In genomic region chr13:113229791-113230190, GRCh38 we compare ENCODE assay signal across 18 cellular contexts. TPM values are rescaled to one million over a fixed set of nuclear protein-coding genes. Genes with fewer than 3 reads are reported as not detected.
A peak's percentile ranks its signal among the peaks of the same experiment; 100 is the strongest.
DNase-seq lines count a peak whose midpoint lies in the region; ATAC-seq, FAIRE-seq and TF ChIP-seq lines count a peak whose summit lies in the region.
"Had no signal": no experiment of that assay in that cellular context is flagged by ENCODE, and none has a peak within 500 bp of the region (broad histone marks: within the 10 kb centered on the region; RNA-seq: fewer than 3 reads in every experiment).

No MANE protein-coding gene starts in this region.

- BruUV-seq in IMR-90 (replicated peaks; lab: Mats Ljungman, UMichigan) (TSS peak; percentile 3), K562 (replicated peaks; lab: Mats Ljungman, UMichigan) (no TSS peak)

- POLR2A ChIA-PET in IMR-90 (lab: Charles Lee; ENCODE audit: unreplicated experiment) (no interaction called here), K562 (lab: Yijun Ruan, JAX) (interaction anchor here (1.6 kb wide), 1 partner anchor 11 kb away, joined by 3 read pairs; no protein-coding TSS in a partner anchor)

- no peak for TF ChIP-seq CTCF in IMR-90 (conservative IDR thresholded peaks at IDR 0.05; ENCODE audit: low read depth, low read length)
- TF ChIP-seq CTCF in K562 (IDR thresholded peaks at IDR 0.05 in 2 of 3, conservative IDR thresholded peaks at IDR 0.05 in 1 of 3; ENCODE audit: insufficient read depth in 2 of 3, low read depth in 1 of 3, low read length in 3 of 3) = no peak
- no peak for TF ChIP-seq CTCF in spleen (IDR thresholded peaks at IDR 0.05 in 8 of 11, conservative IDR thresholded peaks at IDR 0.05 in 3 of 11)

- H3K27me3 Mint-ChIP-seq in memory B cell = no peaks in the 10 kb centered on the region
- H3K27me3 Mint-ChIP-seq: B cell had no signal

- H3K27ac ChIP-seq in IMR-90 (ENCODE audit: insufficient read depth, low read length) = no peak overlapping the region; the same call in 1 of the 2 replicates
- no peak overlapping the region for H3K27ac ChIP-seq in K562 (ENCODE audit: extremely low read depth, low read depth, low read length)
- H3K27ac ChIP-seq in spleen = peak overlapping the region in 2 of 8 donors; percentile 13 to 24
- H3K27ac ChIP-seq: BLaER1 treated with 17β-estradiol and CSF1 and Interleukin-3, amounts not matched to agents 10 nM and 100 nM had no signal

- H3K9me3 ChIP-seq in IMR-90 (ENCODE audit: control insufficient read depth, insufficient read depth, low read length) = no peaks in the 10 kb centered on the region
- no peaks in the 10 kb centered on the region for H3K9me3 ChIP-seq in K562 (replicated peaks; ENCODE audit: control insufficient read depth, insufficient read depth, low read depth, low read length)
- H3K9me3 ChIP-seq in spleen = no peaks in the 10 kb centered on the region
- H3K9me3 ChIP-seq: BLaER1 treated with 17β-estradiol and CSF1 and Interleukin-3, amounts not matched to agents 10 nM and 100 nM had no signal

- no peak overlapping the region for H2AK9ac ChIP-seq in IMR-90 (replicated peaks; ENCODE audit: low read depth, low read length, poor library complexity)

- H3K36me3 ChIP-seq in IMR-90 (ENCODE audit: control insufficient read depth, insufficient read depth, low read length) = peaks cover 50% of the 10 kb centered on the region
- H3K36me3 ChIP-seq in K562 (ENCODE audit: control insufficient read depth, insufficient read depth, low read length) = peaks cover 83% of the 10 kb centered on the region
- peaks cover 0 to 99% (median 68%) of the 10 kb centered on the region in 6 donors for H3K36me3 ChIP-seq in spleen

- no peak overlapping the region for H2BK20ac ChIP-seq in IMR-90 (ENCODE audit: low read depth, low read length)

- H3K79me2 ChIP-seq in K562 (ENCODE audit: control insufficient read depth, insufficient read depth, low read length) = peaks cover 9% of the 10 kb centered on the region

- H3K4me3 ChIP-seq in IMR-90 (ENCODE audit: insufficient read depth, low read depth, low read length) = no peak overlapping the region
- H3K4me3 ChIP-seq in K562 = no peak overlapping the region
- H3K4me3 ChIP-seq in spleen = no peak overlapping the region
- H3K4me3 ChIP-seq: BLaER1 treated with 17β-estradiol and CSF1 and Interleukin-3, amounts not matched to agents 10 nM and 100 nM had no signal

- no peak overlapping the region for H3K4me3 Mint-ChIP-seq in memory B cell
- H3K4me3 Mint-ChIP-seq: B cell; CD8-positive, alpha-beta T cell; HFFc6 had no signal

- no peak overlapping the region for H3K14ac ChIP-seq in IMR-90 (replicated peaks; ENCODE audit: low read depth, low read length)

- in situ Hi-C loops in IMR-90 (cut with MboI; ENCODE audit: low sequenced_read_pairs) = loop anchor here (5.0 to 25.0 kb wide), 2 partner anchors 192 to 292 kb away; no protein-coding TSS in a partner anchor
- in situ Hi-C loops in K562 (cut with MboI) = no loop called here

- CTCF ChIA-PET in IMR-90 (lab: Yijun Ruan, JAX) = no interaction called here
- CTCF ChIA-PET in K562 (lab: Yijun Ruan, JAX; ENCODE audit: low intra/inter-chr PET ratio) = no interaction called here

- H3K4me2 ChIP-seq in IMR-90 (ENCODE audit: low read depth, low read length) (no peak overlapping the region), K562 (ENCODE audit: insufficient read depth, low read length) (no peak overlapping the region)
- H3K4me2 ChIP-seq: BLaER1 treated with 17β-estradiol and CSF1 and Interleukin-3, amounts not matched to agents 10 nM and 100 nM had no signal

- no peak overlapping the region for H2BK5ac ChIP-seq in IMR-90 (ENCODE audit: low read depth, low read length, poor library complexity, severe bottlenecking)

- H3K23ac ChIP-seq in IMR-90 (ENCODE audit: low read depth, low read length) = no peak overlapping the region

- ATAC-seq in IMR-90 (ENCODE audit: low read depth) (no peak), K562 (no peak; the same call in 1 of the 3 replicates), memory B cell (ENCODE audit: low read depth) (no peak)
- ATAC-seq: CD8-positive, alpha-beta T cell; HCT116 had no signal

- H3K9me3 Mint-ChIP-seq in memory B cell = no peaks in the 10 kb centered on the region
- H3K9me3 Mint-ChIP-seq: CD8-positive, alpha-beta T cell; HFFc6 had no signal

- no peak overlapping the region for H2BK120ac ChIP-seq in IMR-90 (ENCODE audit: low read depth, low read length)

- no peak overlapping the region for H2BK15ac ChIP-seq in IMR-90 (ENCODE audit: low read depth, low read length)

- FAIRE-seq in K562 (lab: Jason Lieb, UNC) = no peak
- FAIRE-seq: HTR-8/SVneo had no signal

- peaks cover 41 to 60% of the 10 kb centered on the region in 2 experiments for H3K79me1 ChIP-seq in IMR-90 (ENCODE audit: low read depth in 1 of 2, low read length in 2 of 2)

- no peak for TF ChIP-seq EP300 in K562 (IDR thresholded peaks at IDR 0.05; ENCODE audit: low read length)

- H3K4ac ChIP-seq in IMR-90 (ENCODE audit: low read depth, low read length) = no peak overlapping the region

- H3K9ac ChIP-seq in IMR-90 (ENCODE audit: low read depth, low read length) = no peak overlapping the region
- H3K9ac ChIP-seq in K562 (ENCODE audit: insufficient read depth in 1 of 2, low read depth in 2 of 2, low read length in 2 of 2) = no peak overlapping the region
- H3K9ac ChIP-seq: BLaER1 treated with 17β-estradiol and CSF1 and Interleukin-3, amounts not matched to agents 10 nM and 100 nM had no signal

- intact Hi-C loops in IMR-90 (cut with micrococcal nuclease) (loop anchor here (10.0 kb wide), 1 partner anchor 285 kb away; no protein-coding TSS in a partner anchor), K562 (cut with micrococcal nuclease) (no loop called here), spleen (cut with DNase I; ENCODE audit: low total_unique reads) (loop anchor here (10.0 kb wide), 1 partner anchor 175 kb away; no protein-coding TSS in a partner anchor)

- H3K9me1 ChIP-seq in IMR-90 (ENCODE audit: insufficient read depth, low read length) (peaks cover 23% of the 10 kb centered on the region), K562 (ENCODE audit: control insufficient read depth, insufficient read depth, low read length) (no peaks in the 10 kb centered on the region)

- no peak for TF ChIP-seq RAD21 in IMR-90 (IDR thresholded peaks at IDR 0.05; ENCODE audit: low read length)
- TF ChIP-seq RAD21 in K562 (CRISPR knock-in tag; conservative IDR thresholded peaks at IDR 0.05 in 1 of 2, IDR thresholded peaks at IDR 0.05 in 1 of 2) = no peak

- no peaks in the 10 kb centered on the region for H3K4me1 Mint-ChIP-seq in memory B cell
- H3K4me1 Mint-ChIP-seq: B cell had no signal

- no peaks in the 10 kb centered on the region for H3K27me3 ChIP-seq in IMR-90 (ENCODE audit: control insufficient read depth, insufficient read depth, low read length)
- H3K27me3 ChIP-seq in K562 (ENCODE audit: control insufficient read depth in 2 of 2, insufficient read depth in 2 of 2, low read length in 2 of 2) = no peaks in the 10 kb centered on the region
- H3K27me3 ChIP-seq in spleen (replicated peaks in 1 of 7) = no peaks in the 10 kb centered on the region
- H3K27me3 ChIP-seq: BLaER1 treated with 17β-estradiol and CSF1 and Interleukin-3, amounts not matched to agents 10 nM and 100 nM had no signal

- H3K4me1 ChIP-seq in IMR-90 (ENCODE audit: control insufficient read depth, insufficient read depth, low read length) (peaks cover 8% of the 10 kb centered on the region; the same call in 1 of the 2 replicates), K562 (replicated peaks in 1 of 2; ENCODE audit: control insufficient read depth in 2 of 2, insufficient read depth in 2 of 2, low read length in 2 of 2) (0 out of 5 replicates have a peak, but pooled peaks cover 0 to 3% of the 10 kb centered on the region in 2 experiments), spleen (peaks cover 0 to 6% (median 0%) of the 10 kb centered on the region in 6 donors)
- H3K4me1 ChIP-seq: BLaER1 treated with 17β-estradiol and CSF1 and Interleukin-3, amounts not matched to agents 10 nM and 100 nM had no signal

- H2AK5ac ChIP-seq in IMR-90 (ENCODE audit: low read depth, low read length) = no peak overlapping the region

- no peak overlapping the region for H4K5ac ChIP-seq in IMR-90 (ENCODE audit: low read depth, low read length)

- H4K20me1 ChIP-seq in IMR-90 (ENCODE audit: insufficient read depth, low read length) (peaks cover 24% of the 10 kb centered on the region), K562 (replicated peaks; ENCODE audit: control insufficient read depth, insufficient read depth, low read length) (no peaks in the 10 kb centered on the region)

- no peak overlapping the region for H2AFZ ChIP-seq in IMR-90 (replicated peaks; ENCODE audit: low read length, poor library complexity)
- H2AFZ ChIP-seq in K562 (ENCODE audit: low read depth, low read length) = no peak overlapping the region

- no peak overlapping the region for H3K18ac ChIP-seq in IMR-90 (ENCODE audit: low read depth, low read length)

- TF ChIP-seq POLR2A in IMR-90 (IDR thresholded peaks at IDR 0.05; ENCODE audit: low read depth, low read length) (no peak), K562 (conservative IDR thresholded peaks at IDR 0.05) (no peak), spleen (IDR thresholded peaks at IDR 0.05) (no peak)

- peaks cover 28% of the 10 kb centered on the region for H3K36me3 Mint-ChIP-seq in memory B cell

- DNase-seq in IMR-90 (no peak), K562 (ENCODE audit: extremely low read depth in 1 of 4, low spot score in 3 of 4) (no peak), memory B cell (ENCODE audit: low spot score in 2 of 2) (no peak), spleen (peak; percentile 61), SKM-1 treated with dmso at 0.1 percent for 144 hours (lab: John Stamatoyannopoulos, UW; ENCODE audit: unreplicated experiment) (no peak), HK-2 (ENCODE audit: unreplicated experiment) (no peak)
- DNase-seq in activated CD4-positive, alpha-beta T cell treated with anti-CD3 and anti-CD28 coated beads, Interleukin-2, amount 50 U/mL, for 1 hour = no peak
- DNase-seq: Calu3; CD8-positive, alpha-beta T cell; DMS79 treated with DMSO at 0.1 percent for 48 hours; GF-D8; GOT3; H7; HFFc6 had no signal

- whole genome bisulfite sequencing in IMR-90 (ENCODE audit: extremely low coverage in 2 of 2, insufficient read length in 1 of 2), 2 experiments = 56% methylated on average over 15 of the region's 20 CpGs; no CpG with 5 or more reads in 1 of the 2 experiments
- WGBS in K562 (ENCODE audit: insufficient coverage, low coverage, missing lambda C conversion rate) = 93% methylated on average over 17 of the region's 20 CpGs
- WGBS in spleen, 5 donors = 87 to 97% (median 94%) methylated on average over 19 to 20 of the region's 20 CpGs

- dilution Hi-C loops in IMR-90 (cut with HindIII; ENCODE audit: low sequenced_read_pairs, unreplicated experiment) = no loop called here

- H3K27ac Mint-ChIP-seq in memory B cell = peak overlapping the region; percentile 35
- H3K27ac Mint-ChIP-seq: B cell; CD8-positive, alpha-beta T cell; HFFc6 had no signal

- no peak overlapping the region for H4K91ac ChIP-seq in IMR-90 (ENCODE audit: insufficient read depth, low read depth, low read length)

- H3K56ac ChIP-seq in IMR-90 (ENCODE audit: extremely low read depth, insufficient read depth, low read length) = no peak overlapping the region

- H4K8ac ChIP-seq in IMR-90 (ENCODE audit: low read depth in 2 of 2, low read length in 2 of 2) = no peak overlapping the region

RNA-seq across cellular contexts. Expression of gene CUL4A, which starts 20.4 kb away (rescaled TPM):
- 128 and 146 TPM in 2 replicates for total RNA-seq in IMR-90 (2012; rRNA removed)
- 68.7 and 86.0 TPM in 2 replicates for polyA plus RNA-seq in IMR-90 (2012; rRNA removed)
- 35.5 and 36.9 TPM in 2 replicates for polyA plus RNA-seq in IMR-90 (2012; cell fraction: cytosol; rRNA removed)
- 77.4 and 122 TPM in 2 replicates for polyA plus RNA-seq in IMR-90 (2012; cell fraction: nucleus; rRNA removed; ENCODE audit: low replicate concordance)
- 110 and 115 TPM in 2 replicates for total RNA-seq in K562 (2011; cell fraction: chromatin; rRNA removed; ENCODE audit: low replicate concordance)
- total RNA-seq in K562 (2011; cell fraction: nucleolus; rRNA removed) = 60.2 and 66.6 TPM in 2 replicates
- total RNA-seq in K562 (2011; cell fraction: nucleoplasm; rRNA removed) = 81.5 and 85.5 TPM in 2 replicates
- total RNA-seq in K562 (2014; rRNA removed) = 92.0 and 102 TPM in 2 replicates
- 63.2 and 75.6 TPM in 2 replicates for total RNA-seq in K562 (2014; rRNA removed; fragmentation: Illumina TruSeq; extraction: Trizol)
- 63.8 and 68.1 TPM in 2 replicates for total RNA-seq in K562 (2015; rRNA removed; fragmentation: Illumina TruSeq; extraction: Trizol)
- total RNA-seq in K562 (2021) = 75.8 and 79.7 TPM in 2 replicates
- 42.9 and 47.9 TPM in 2 replicates for polyA plus RNA-seq in K562 (2011; rRNA removed)
- polyA plus RNA-seq in K562 (2011; cell fraction: cytosol; rRNA removed) = 32.4 and 43.0 TPM in 2 replicates
- polyA plus RNA-seq in K562 (2011; cell fraction: nucleus; rRNA removed) = 56.6 and 68.3 TPM in 2 replicates
- 39.6 and 53.2 TPM in 2 replicates for polyA plus RNA-seq in K562 (2012)
- 60.8 and 62.9 TPM in 2 replicates for polyA plus RNA-seq in K562 (2014; fragmentation: Illumina TruSeq; extraction: Trizol)
- 10 to 100 TPM; 21.1 to 27.1 TPM for polyA plus RNA-seq in K562 (2014; fragmentation: Nextera tagmentation; extraction: Ambion mirVana)
- polyA plus RNA-seq in K562 (2014; rRNA removed) = 65.7 and 70.8 TPM in 2 replicates
- polyA minus RNA-seq in K562 (2011; rRNA and poly(A)+ RNA removed) = 40.1 and 49.1 TPM in 2 replicates
- polyA minus RNA-seq in K562 (2011; cell fraction: cytosol; rRNA and poly(A)+ RNA removed) = 28.3 and 31.6 TPM in 2 replicates
- 31.1 and 34.1 TPM in 2 replicates for polyA minus RNA-seq in K562 (2011; cell fraction: nucleus; rRNA and poly(A)+ RNA removed)
- total RNA-seq in spleen = 10 to 100 TPM; 54.8 to 99.3 (median 70.1) TPM
- 10 to 100 TPM; 24.4 to 35.6 (median 34.7) TPM for polyA plus RNA-seq in spleen

RNA-seq across cellular contexts. Expression of gene PCID2, which starts 21.3 kb away (rescaled TPM):
- total RNA-seq in IMR-90 (2012; rRNA removed) (72.8 and 90.9 TPM in 2 replicates), K562 (2014; rRNA removed) (39.6 and 45.0 TPM in 2 replicates), K562 (2014; rRNA removed; fragmentation: Illumina TruSeq; extraction: Trizol) (59.6 and 60.7 TPM in 2 replicates), K562 (2015; rRNA removed; fragmentation: Illumina TruSeq; extraction: Trizol) (44.0 and 46.0 TPM in 2 replicates), K562 (2021) (44.0 and 47.8 TPM in 2 replicates), spleen (10 to 100 TPM; 38.4 to 71.0 (median 49.9) TPM)
- polyA plus RNA-seq in IMR-90 (2012; rRNA removed) (71.7 and 83.5 TPM in 2 replicates), K562 (2011; rRNA removed) (103 and 117 TPM in 2 replicates), K562 (2014; fragmentation: Illumina TruSeq; extraction: Trizol) (48.1 and 49.5 TPM in 2 replicates), K562 (2014; fragmentation: Nextera tagmentation; extraction: Ambion mirVana) (10 to 100 TPM; 67.8 to 87.4 TPM), K562 (2014; rRNA removed) (60.8 and 61.7 TPM in 2 replicates), spleen (10 to 100 TPM; 34.3 to 45.6 (median 41.2) TPM)
- 25.2 and 46.9 TPM in 2 replicates for polyA plus RNA-seq in IMR-90 (2012; cell fraction: cytosol; rRNA removed)
- polyA plus RNA-seq in IMR-90 (2012; cell fraction: nucleus; rRNA removed; ENCODE audit: low replicate concordance) = 56.5 and 157 TPM in 2 replicates
- total RNA-seq in K562 (2011; cell fraction: chromatin; rRNA removed; ENCODE audit: low replicate concordance) = 154 and 191 TPM in 2 replicates
- 77.9 and 86.1 TPM in 2 replicates for total RNA-seq in K562 (2011; cell fraction: nucleolus; rRNA removed)
- 112 and 117 TPM in 2 replicates for total RNA-seq in K562 (2011; cell fraction: nucleoplasm; rRNA removed)
- polyA plus RNA-seq in K562 (2011; cell fraction: cytosol; rRNA removed) = 36.6 and 57.4 TPM in 2 replicates
- polyA plus RNA-seq in K562 (2011; cell fraction: nucleus; rRNA removed) = 134 and 157 TPM in 2 replicates
- 36.5 and 36.6 TPM in 2 replicates for polyA plus RNA-seq in K562 (2012)
- polyA minus RNA-seq in K562 (2011; rRNA and poly(A)+ RNA removed) = 77.6 and 85.6 TPM in 2 replicates
- polyA minus RNA-seq in K562 (2011; cell fraction: cytosol; rRNA and poly(A)+ RNA removed) = 29.1 and 34.3 TPM in 2 replicates
- 61.9 and 99.0 TPM in 2 replicates for polyA minus RNA-seq in K562 (2011; cell fraction: nucleus; rRNA and poly(A)+ RNA removed)
